27 cellular contexts compared by ENCODE assay signal in genomic region chr7:70321016-70321415, GRCh38.
"Had no signal": no experiment of that assay in that cellular context is flagged by ENCODE, and none has a peak within 500 bp of the region (broad histone marks: within the 10 kb centered on the region; RNA-seq: fewer than 3 reads in every experiment).

No MANE protein-coding gene starts in this region.

- H3K27ac ChIP-seq: colonic mucosa, esophagus squamous epithelium, gastrocnemius medialis, prostate gland, right atrium auricular region, suprapubic skin, transverse colon, upper lobe of right lung, uterus had no signal

- ATAC-seq: gastrocnemius medialis; left lobe of liver; naive thymus-derived CD4-positive, alpha-beta T cell; sciatic nerve; stimulated activated naive CD8-positive, alpha-beta T cell treated with anti-CD3 and anti-CD28 coated beads, Interleukin-15, amount 100 ng/mL, for 72 hours; upper lobe of right lung had no signal

- DNase-seq: colonic mucosa; effector CD8-positive, alpha-beta T cell; endodermal cell; esophagus squamous epithelium; gastrocnemius medialis; head of caudate nucleus; kidney; mesenchymal stem cell; naive thymus-derived CD4-positive, alpha-beta T cell; nephron progenitor cell; nucleus accumbens; stimulated activated CD4-positive, alpha-beta T cell treated with anti-CD3 and anti-CD28 coated beads, Interleukin-12 subunit alpha, Interleukin-12 subunit beta, amount 100 ng/mL, for 4 hours; stimulated activated CD4-positive, alpha-beta T cell treated with anti-CD3 and anti-CD28 coated beads, Interleukin-1b, Interleukin-23, amount 100 ng/mL, for 48 hours; stimulated activated CD4-positive, alpha-beta T cell treated with anti-CD3 and anti-CD28 coated beads, Interleukin-4, amount 100 ng/mL, for 1 hour; stimulated activated CD8-positive, alpha-beta memory T cell treated with anti-CD3 and anti-CD28 coated beads, Interleukin-4, amount 100 ng/mL, for 48 hours; stimulated activated naive CD4-positive, alpha-beta T cell; stimulated activated naive CD8-positive, alpha-beta T cell treated with anti-CD3 and anti-CD28 coated beads, Interleukin-15, amount 100 ng/mL, for 72 hours; transverse colon; upper lobe of right lung; uterus had no signal

- H3K4me3 ChIP-seq: colonic mucosa, esophagus squamous epithelium, gastrocnemius medialis, lung, prostate gland, right atrium auricular region, smooth muscle cell, suprapubic skin, transverse colon, upper lobe of right lung, uterus had no signal
